In the genomic region with DNA sequence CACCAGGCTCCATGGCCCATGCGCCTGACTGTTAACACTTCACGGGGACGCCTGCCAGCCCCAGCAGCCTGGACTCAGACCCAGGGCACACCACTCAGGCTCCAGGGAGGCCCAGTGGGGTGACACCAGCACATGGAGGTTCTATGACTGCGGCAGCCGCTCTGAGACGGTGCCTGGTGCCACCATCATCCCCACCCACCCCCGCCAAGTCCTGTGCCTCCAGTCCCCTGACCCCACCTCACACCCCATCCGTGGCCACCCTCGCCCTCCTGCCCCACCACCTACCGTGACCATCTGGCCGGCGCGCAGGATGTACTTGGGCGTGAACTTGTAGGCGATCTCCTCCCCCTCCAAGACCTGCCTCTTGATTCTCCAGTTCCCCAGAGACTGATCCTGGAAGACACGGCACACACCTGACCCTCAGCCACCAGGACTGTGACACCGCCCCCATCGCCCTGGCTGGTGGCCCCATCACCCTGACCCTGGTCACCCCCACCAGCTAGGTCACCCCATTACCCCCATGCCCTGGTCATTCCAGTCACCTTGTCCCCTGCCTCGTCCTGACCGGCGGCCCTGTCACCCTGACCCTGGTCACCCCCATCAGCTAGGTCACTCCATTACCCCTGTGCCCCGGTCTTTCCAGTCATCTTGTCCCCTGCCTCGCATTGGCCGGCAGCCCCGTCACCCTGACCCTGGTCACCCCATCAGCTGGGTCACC, we compare ENCODE assay signal across 24 cellular contexts.
"Had no signal": no experiment of that assay in that cellular context is flagged by ENCODE, and none has a peak within 500 bp of the region (broad histone marks: within the 10 kb centered on the region; RNA-seq: fewer than 3 reads in every experiment).

No MANE protein-coding gene starts in this region.

- H3K36me3 ChIP-seq: neural progenitor cell, uterus had no signal

- H3K9ac ChIP-seq: neural progenitor cell, parathyroid adenoma had no signal

- H3K27me3 ChIP-seq: colonic mucosa, esophagus muscularis mucosa, foreskin keratinocyte, gastroesophageal sphincter, heart left ventricle, left lung, neural progenitor cell, spleen, tibial nerve, upper lobe of right lung, uterus had no signal

- H3K27ac Mint-ChIP-seq: neural progenitor cell; progenitor cell of endocrine pancreas; stimulated activated memory B cell treated with anti-CD40 and anti-IgM and Interleukin-4, amounts not matched to agents 10 μg/mL and 1 μg/mL and 100 μg/mL, for 72 hours had no signal

- H3K27ac ChIP-seq: colonic mucosa, esophagus muscularis mucosa, foreskin keratinocyte, gastroesophageal sphincter, heart left ventricle, left lung, neural progenitor cell, parathyroid adenoma, skin epidermis, spleen, thoracic aorta, tibial nerve, upper lobe of right lung, uterus had no signal

- H3K4me3 Mint-ChIP-seq: naive thymus-derived CD8-positive, alpha-beta T cell; neural progenitor cell; stimulated activated memory B cell treated with anti-CD40 and anti-IgM and Interleukin-4, amounts not matched to agents 10 μg/mL and 1 μg/mL and 100 μg/mL, for 72 hours had no signal

- ATAC-seq: foreskin keratinocyte; gastroesophageal sphincter; heart left ventricle; left cardiac atrium; left lung; naive thymus-derived CD8-positive, alpha-beta T cell; stimulated activated memory B cell treated with anti-CD40 and anti-IgM and Interleukin-4, amounts not matched to agents 10 μg/mL and 1 μg/mL and 100 μg/mL, for 72 hours; stimulated activated naive CD8-positive, alpha-beta T cell treated with anti-CD3 and anti-CD28 coated beads, Interleukin-15, Interleukin-2, amounts not matched to agents 100 U/mL and 50 U/mL, for 24 hours; upper lobe of right lung had no signal

- H3K9me3 Mint-ChIP-seq: naive thymus-derived CD8-positive, alpha-beta T cell; neural progenitor cell; stimulated activated memory B cell treated with anti-CD40 and anti-IgM and Interleukin-4, amounts not matched to agents 10 μg/mL and 1 μg/mL and 100 μg/mL, for 72 hours had no signal

- DNase-seq: colonic mucosa; dermis blood vessel endothelial cell; effector memory CD4-positive, alpha-beta T cell; foreskin keratinocyte; heart left ventricle; hippocampal formation; left cardiac atrium; mesenchymal stem cell; naive thymus-derived CD8-positive, alpha-beta T cell; stimulated activated CD4-positive, alpha-beta T cell treated with anti-CD3 and anti-CD28 coated beads, Interleukin-4, amount 100 ng/mL, for 4 hours; stimulated activated naive CD8-positive, alpha-beta T cell treated with anti-CD3 and anti-CD28 coated beads, Interleukin-15, Interleukin-2, amounts not matched to agents 100 U/mL and 50 U/mL, for 24 hours; upper lobe of right lung; uterus had no signal

- H3K4me1 Mint-ChIP-seq: stimulated activated memory B cell treated with anti-CD40 and anti-IgM and Interleukin-4, amounts not matched to agents 10 μg/mL and 1 μg/mL and 100 μg/mL, for 72 hours had no signal

- H2AFZ ChIP-seq: neural progenitor cell, parathyroid adenoma had no signal

- H3K4me3 ChIP-seq: colonic mucosa, esophagus muscularis mucosa, gastroesophageal sphincter, heart left ventricle, left lung, neural progenitor cell, skin epidermis, spleen, thoracic aorta, tibial nerve, upper lobe of right lung, uterus had no signal

- H3K4me2 ChIP-seq: neural progenitor cell had no signal

- H3K27me3 Mint-ChIP-seq: naive thymus-derived CD8-positive, alpha-beta T cell; progenitor cell of endocrine pancreas; stimulated activated memory B cell treated with anti-CD40 and anti-IgM and Interleukin-4, amounts not matched to agents 10 μg/mL and 1 μg/mL and 100 μg/mL, for 72 hours had no signal

- H3K9me3 ChIP-seq: colonic mucosa, esophagus muscularis mucosa, gastroesophageal sphincter, heart left ventricle, left lung, spleen, thoracic aorta, tibial nerve, upper lobe of right lung, uterus had no signal

- H3K4me1 ChIP-seq: foreskin keratinocyte, parathyroid adenoma had no signal
